10 cellular contexts compared by ENCODE assay signal in genomic region chr11:23359297-23359696, GRCh38.
DNase-seq lines count a peak whose midpoint lies in the region; ATAC-seq and TF ChIP-seq lines count a peak whose summit lies in the region.
"Had no signal": no experiment of that assay in that cellular context is flagged by ENCODE, and none has a peak within 500 bp of the region (broad histone marks: within the 10 kb centered on the region; RNA-seq: fewer than 3 reads in every experiment).

No MANE protein-coding gene starts in this region.

- H3K4me1 ChIP-seq in PC-3 (ENCODE audit: insufficient read depth, low read length) = peaks cover 9% of the 10 kb centered on the region

- H3K27ac Mint-ChIP-seq in osteocyte (ENCODE audit: unreplicated experiment) (peak overlapping the region; percentile 17), T-helper 17 cell (no peak overlapping the region)
- H3K27ac Mint-ChIP-seq: T-helper 1 cell treated with Interleukin-12 subunit alpha and Interleukin-12 subunit beta and Interleukin-4 antibody, amounts not matched to agents 30 μg/mL and 1 μg/mL, for 36 hours had no signal

- no peaks in the 10 kb centered on the region for H3K36me3 ChIP-seq in PC-3 (ENCODE audit: low read depth, low read length)
- H3K36me3 ChIP-seq: ovary had no signal

- H3F3A ChIP-seq in PC-3 (ENCODE audit: low read length, unreplicated experiment) = no peaks in the 10 kb centered on the region

- peaks cover 16% of the 10 kb centered on the region for H3K4me1 Mint-ChIP-seq in osteocyte (ENCODE audit: unreplicated experiment)
- no peaks in the 10 kb centered on the region for H3K4me1 Mint-ChIP-seq in T-helper 17 cell

- H2AFZ ChIP-seq in PC-3 (ENCODE audit: low read length) = no peak overlapping the region

- DNase-seq in ELR (ENCODE audit: low read depth) (peak; percentile 90), PC-3 (peak; percentile 78), epithelial cell of esophagus (ENCODE audit: low read depth) (peak; percentile 91), osteocyte (ENCODE audit: extremely low spot score, unreplicated experiment) (no peak), activated gamma-delta T cell treated with Interleukin-2 at 50 U/mL for 16 hours (no peak), T-helper 17 cell (no peak)
- DNase-seq: ovary had no signal

- intact Hi-C loops in PC-3 (cut with micrococcal nuclease) = no loop called here

- ATAC-seq in PC-3 (peak; percentile 100), HG03025 (IDR thresholded peaks at IDR 0.05; ENCODE audit: low FRiP score, unreplicated experiment) (no peak), HG02642 (IDR thresholded peaks at IDR 0.05; ENCODE audit: poor library complexity, unreplicated experiment) (no peak), T-helper 17 cell (no peak)

- H3K9ac ChIP-seq in PC-3 (ENCODE audit: low read length) = no peak overlapping the region

- H3K27ac ChIP-seq in PC-3 (ENCODE audit: low read length) = peak overlapping the region; percentile 52
- H3K27ac ChIP-seq: ovary had no signal

- H3K36me3 Mint-ChIP-seq in osteocyte (ENCODE audit: unreplicated experiment) (no peaks in the 10 kb centered on the region), T-helper 17 cell (ENCODE audit: low read depth) (no peaks in the 10 kb centered on the region)

- no peaks in the 10 kb centered on the region for H3K27me3 ChIP-seq in PC-3 (ENCODE audit: low read length)
- H3K27me3 ChIP-seq: ovary had no signal

- TF ChIP-seq CTCF in PC-3 (conservative IDR thresholded peaks at IDR 0.05; ENCODE audit: low read depth, low read length) (no peak), epithelial cell of esophagus (IDR thresholded peaks at IDR 0.05; ENCODE audit: insufficient read depth, low read depth, low read length, missing control alignments) (no peak), osteocyte (IDR thresholded peaks at IDR 0.05) (no peak)

- peak overlapping the region; percentile 26; the same call in 1 of the 2 replicates for H3K4me2 ChIP-seq in PC-3 (ENCODE audit: low read length)

- no peak overlapping the region for H3K4me3 Mint-ChIP-seq in osteocyte (ENCODE audit: unreplicated experiment)
- H3K4me3 Mint-ChIP-seq in T-helper 17 cell = no peak overlapping the region
- H3K4me3 Mint-ChIP-seq: T-helper 1 cell treated with Interleukin-12 subunit alpha and Interleukin-12 subunit beta and Interleukin-4 antibody, amounts not matched to agents 30 μg/mL and 1 μg/mL, for 36 hours had no signal

- no peaks in the 10 kb centered on the region for H3K9me3 ChIP-seq in PC-3 (ENCODE audit: low read length)
- no peaks in the 10 kb centered on the region for H3K9me3 ChIP-seq in T-helper 17 cell (ENCODE audit: control insufficient read depth, low read length, poor library complexity, severe bottlenecking)
- H3K9me3 ChIP-seq: ovary had no signal

- no peaks in the 10 kb centered on the region for H3K9me3 Mint-ChIP-seq in osteocyte (ENCODE audit: unreplicated experiment)
- H3K9me3 Mint-ChIP-seq: T-helper 1 cell treated with Interleukin-12 subunit alpha and Interleukin-12 subunit beta and Interleukin-4 antibody, amounts not matched to agents 30 μg/mL and 1 μg/mL, for 36 hours had no signal

- no TSS peak for BruUV-seq in PC-3 (replicated peaks; lab: Mats Ljungman, UMichigan)

- CTCF ChIA-PET in PC-3 (lab: Charles Lee) = no interaction called here

- no peaks in the 10 kb centered on the region for H4K20me1 ChIP-seq in PC-3 (ENCODE audit: low read length)

- H3K27me3 Mint-ChIP-seq in osteocyte (ENCODE audit: unreplicated experiment) (no peaks in the 10 kb centered on the region), T-helper 17 cell (no peaks in the 10 kb centered on the region)

- H3K4me3 ChIP-seq in PC-3 (ENCODE audit: low read length) (no peak overlapping the region), epithelial cell of esophagus (ENCODE audit: low read length) (no peak overlapping the region)
- H3K4me3 ChIP-seq: ovary had no signal

- POLR2A ChIA-PET in PC-3 (lab: Charles Lee; ENCODE audit: unreplicated experiment) = no interaction called here

- no peaks in the 10 kb centered on the region for H3K79me2 ChIP-seq in PC-3 (ENCODE audit: low read length)

- no peaks in the 10 kb centered on the region for H3K9me2 ChIP-seq in PC-3 (replicated peaks; ENCODE audit: low read length)

Comparison
In these comparisons a context has a peak if more than half of its experiments do, and no peak if none do; other contexts are left out.
1. DNase-seq: peak in ELR (single experiment), PC-3 (single experiment) and epithelial cell of esophagus (single experiment); none in osteocyte (single experiment), activated gamma-delta T cell treated with Interleukin-2 at 50 U/mL for 16 hours (single experiment) and T-helper 17 cell (0 of 3).